ENCODE assay signal across 12 cellular contexts in genomic region chr4:119667802-119668201, GRCh38.
"Had no signal": no experiment of that assay in that cellular context is flagged by ENCODE, and none has a peak within 500 bp of the region (broad histone marks: within the 10 kb centered on the region; RNA-seq: fewer than 3 reads in every experiment).

No MANE protein-coding gene starts in this region.

- H3K27me3 ChIP-seq: ascending aorta, ovary had no signal

- ATAC-seq: activated naive CD8-positive, alpha-beta T cell treated with anti-CD3 and anti-CD28 coated beads, Interleukin-2, amount 50 U/mL, for 24 hours; esophagus mucosa; left lobe of liver had no signal

- H3K27me3 Mint-ChIP-seq: memory B cell had no signal

- H3K9me3 ChIP-seq: ascending aorta, ovary had no signal

- H3K4me1 Mint-ChIP-seq: activated naive CD8-positive, alpha-beta T cell treated with anti-CD3 and anti-CD28 coated beads, Interleukin-2, amount 50 U/mL, for 24 hours had no signal

- H3K27ac ChIP-seq: ascending aorta, ovary had no signal

- H3K4me3 ChIP-seq: ascending aorta, ovary had no signal

- H3K36me3 Mint-ChIP-seq: memory B cell had no signal

- DNase-seq: activated CD4-positive, alpha-beta T cell treated with anti-CD3 and anti-CD28 coated beads for 48 hours; activated naive CD4-positive, alpha-beta T cell treated with Interleukin-2 at 50 U/mL for 16 hours; activated naive CD8-positive, alpha-beta T cell treated with anti-CD3 and anti-CD28 coated beads, Interleukin-2, amount 50 U/mL, for 24 hours; foreskin fibroblast; head of caudate nucleus; ovary had no signal

- H3K36me3 ChIP-seq: ascending aorta, ovary had no signal

- H3K9me3 Mint-ChIP-seq: activated naive CD8-positive, alpha-beta T cell treated with anti-CD3 and anti-CD28 coated beads, Interleukin-2, amount 50 U/mL, for 24 hours; activated T-helper 1 cell treated with anti-CD3 and anti-CD28 coated beads, Interleukin-12 subunit alpha, Interleukin-12 subunit beta, Interleukin-2, Interleukin-4 antibody, amounts not matched to agents 30 ng/mL and 10 ng/mL and 1 ng/mL, durations not matched to agents 14 hours and 24 hours and 36 hours; memory B cell; neural crest cell had no signal

- H3K4me3 Mint-ChIP-seq: activated naive CD8-positive, alpha-beta T cell treated with anti-CD3 and anti-CD28 coated beads, Interleukin-2, amount 50 U/mL, for 24 hours; activated T-helper 1 cell treated with anti-CD3 and anti-CD28 coated beads, Interleukin-12 subunit alpha, Interleukin-12 subunit beta, Interleukin-2, Interleukin-4 antibody, amounts not matched to agents 30 ng/mL and 10 ng/mL and 1 ng/mL, durations not matched to agents 14 hours and 24 hours and 36 hours; memory B cell; neural crest cell had no signal

- H3K27ac Mint-ChIP-seq: activated naive CD8-positive, alpha-beta T cell treated with anti-CD3 and anti-CD28 coated beads, Interleukin-2, amount 50 U/mL, for 24 hours; activated T-helper 1 cell treated with anti-CD3 and anti-CD28 coated beads, Interleukin-12 subunit alpha, Interleukin-12 subunit beta, Interleukin-2, Interleukin-4 antibody, amounts not matched to agents 30 ng/mL and 10 ng/mL and 1 ng/mL, durations not matched to agents 14 hours and 24 hours and 36 hours; memory B cell had no signal
